23 cellular contexts compared by ENCODE assay signal in the genomic region with DNA sequence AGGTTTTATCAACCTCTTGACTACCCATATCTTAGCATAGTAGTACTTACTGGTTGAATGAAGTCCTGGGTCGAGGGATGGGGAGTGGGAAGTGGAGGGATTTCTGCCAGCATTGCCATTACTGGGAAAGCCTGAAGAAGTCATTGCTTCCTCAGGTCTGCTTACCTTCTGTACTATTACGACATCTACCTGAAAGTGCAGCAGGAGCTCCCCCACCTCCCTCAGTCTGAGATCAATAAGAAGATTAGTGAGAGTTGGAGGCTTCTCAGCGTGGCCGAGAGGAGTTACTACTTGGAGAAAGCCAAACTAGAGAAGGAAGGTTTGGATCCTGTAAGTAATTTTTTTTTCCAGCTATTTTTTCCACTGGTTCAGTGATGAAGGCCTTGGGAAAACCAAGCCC. TPM values are rescaled to one million over a fixed set of nuclear protein-coding genes. Genes with fewer than 3 reads are reported as not detected.
DNase-seq lines count a peak whose midpoint lies in the region; ATAC-seq, FAIRE-seq and TF ChIP-seq lines count a peak whose summit lies in the region.
"Had no signal": no experiment of that assay in that cellular context is flagged by ENCODE, and none has a peak within 500 bp of the region (broad histone marks: within the 10 kb centered on the region; RNA-seq: fewer than 3 reads in every experiment).

No MANE protein-coding gene starts in this region.

- TF ChIP-seq POLR2A in HepG2 (IDR thresholded peaks at IDR 0.05; ENCODE audit: insufficient read depth in 1 of 2, low read depth in 2 of 2, low read length in 2 of 2) (no peak), right lobe of liver (IDR thresholded peaks at IDR 0.05) (no peak), K562 (conservative IDR thresholded peaks at IDR 0.05) (no peak)

- 98% methylated on average over 4 of the region's 4 CpGs for WGBS in HepG2 (ENCODE audit: low lambda C conversion rate)
- 90% methylated on average over 4 of the region's 4 CpGs for WGBS in right lobe of liver (ENCODE audit: insufficient coverage, low coverage, low lambda C conversion rate, missing lambda C conversion rate)
- 74% methylated on average over 4 of the region's 4 CpGs for WGBS in K562 (ENCODE audit: insufficient coverage, low coverage, missing lambda C conversion rate)

- H4K20me1 ChIP-seq in HepG2 (ENCODE audit: insufficient read depth, low read length) = peaks cover 5% of the 10 kb centered on the region; the same call in 1 of the 2 replicates
- peaks cover 48% of the 10 kb centered on the region for H4K20me1 ChIP-seq in Loucy (ENCODE audit: insufficient read depth, low read length, poor library complexity, severe bottlenecking)
- peaks cover 19% of the 10 kb centered on the region; the same call in 1 of the 2 replicates for H4K20me1 ChIP-seq in K562 (replicated peaks; ENCODE audit: control insufficient read depth, insufficient read depth, low read length)

- FAIRE-seq in HepG2 (lab: Jason Lieb, UNC) (no peak), K562 (lab: Jason Lieb, UNC) (no peak)
- FAIRE-seq: A204.1, G401.6, GM12891 had no signal

- TF ChIP-seq RAD21 in HepG2 (CRISPR knock-in tag; IDR thresholded peaks at IDR 0.05) = no peak
- TF ChIP-seq RAD21 in K562 (CRISPR knock-in tag; conservative IDR thresholded peaks at IDR 0.05 in 1 of 2, IDR thresholded peaks at IDR 0.05 in 1 of 2) = no peak

- TF ChIP-seq EP300 in HepG2 (IDR thresholded peaks at IDR 0.05; ENCODE audit: low read depth in 2 of 2, low read length in 2 of 2) (no peak), HepG2 (CRISPR knock-in tag; IDR thresholded peaks at IDR 0.05; ENCODE audit: borderline replicate concordance) (no peak), K562 (IDR thresholded peaks at IDR 0.05; ENCODE audit: low read length) (no peak)

- peaks cover 58% of the 10 kb centered on the region for H3K36me3 Mint-ChIP-seq in activated CD4-positive, alpha-beta T cell treated with anti-CD3 and anti-CD28 coated beads, Interleukin-2, amount 10 ng/mL, durations not matched to agents 7 days and 5 days (ENCODE audit: low read depth)

- peaks cover 33% of the 10 kb centered on the region for H3K4me1 Mint-ChIP-seq in activated CD4-positive, alpha-beta T cell treated with anti-CD3 and anti-CD28 coated beads, Interleukin-2, amount 10 ng/mL, durations not matched to agents 7 days and 5 days

- H3K27ac ChIP-seq in HepG2 (ENCODE audit: extremely low read length, insufficient read depth, low read length) (no peak overlapping the region), right lobe of liver (no peak overlapping the region), K562 (ENCODE audit: extremely low read depth, low read depth, low read length) (no peak overlapping the region), parathyroid adenoma (peak overlapping the region; percentile 6)
- H3K27ac ChIP-seq: BLaER1 had no signal

- BruUV-seq in HepG2 (replicated peaks; lab: Mats Ljungman, UMichigan) (no TSS peak), K562 (replicated peaks; lab: Mats Ljungman, UMichigan) (no TSS peak)

- H3F3A ChIP-seq in Loucy (ENCODE audit: low read depth) = no peaks in the 10 kb centered on the region

- CTCF ChIA-PET in HepG2 (lab: Yijun Ruan, JAX; ENCODE audit: low intra/inter-chr PET ratio, low total read pairs) = no interaction called here
- CTCF ChIA-PET in K562 (lab: Yijun Ruan, JAX; ENCODE audit: low intra/inter-chr PET ratio) = no interaction called here
- CTCF ChIA-PET in activated CD4-positive, alpha-beta T cell treated with anti-CD3 and anti-CD28 coated beads, Interleukin-2, amount 10 ng/mL, durations not matched to agents 7 days and 5 days (lab: Charles Lee) = interaction anchor here (0.9 to 1.9 kb wide), 7 partner anchors 9 to 131 kb away, joined by 3 to 9 read pairs (median 4); no protein-coding TSS in a partner anchor

- H3K27ac Mint-ChIP-seq in activated CD4-positive, alpha-beta T cell treated with anti-CD3 and anti-CD28 coated beads, Interleukin-2, amount 10 ng/mL, durations not matched to agents 7 days and 5 days = no peak overlapping the region
- H3K27ac Mint-ChIP-seq: CD14-positive monocyte had no signal

- no peak for DNase-seq in HepG2 (ENCODE audit: low spot score)
- DNase-seq in right lobe of liver = no peak
- DNase-seq in K562 (ENCODE audit: extremely low read depth in 1 of 4, low spot score in 3 of 4) = no peak
- DNase-seq in activated CD4-positive, alpha-beta T cell treated with anti-CD3 and anti-CD28 coated beads, Interleukin-2, amount 10 ng/mL, durations not matched to agents 7 days and 5 days = no peak
- DNase-seq: 8988T; ACHN; BE2C; C1 segment of cervical spinal cord; CD4-positive, alpha-beta memory T cell; CD4-positive, CD25-positive, alpha-beta regulatory T cell; CD8-positive, alpha-beta memory T cell; COR-L47; DMS79 treated with DMSO at 0.1 percent for 48 hours; GF-D8 had no signal

- H3K27me3 ChIP-seq in HepG2 (ENCODE audit: control insufficient read depth in 1 of 2, insufficient read depth in 2 of 2, low read length in 2 of 2) (no peaks in the 10 kb centered on the region; a peak in 1 of 5 replicates), right lobe of liver (no peaks in the 10 kb centered on the region), Loucy (ENCODE audit: insufficient read depth, low read length, poor library complexity, severe bottlenecking) (no peaks in the 10 kb centered on the region), K562 (ENCODE audit: control insufficient read depth in 2 of 2, insufficient read depth in 2 of 2, low read length in 2 of 2) (no peaks in the 10 kb centered on the region), parathyroid adenoma (ENCODE audit: control insufficient read depth, insufficient read depth, low read length) (no peaks in the 10 kb centered on the region)
- H3K27me3 ChIP-seq: BE2C, BLaER1 had no signal

- in situ Hi-C loops in HepG2 (cut with HindIII; ENCODE audit: extremely low pct_ligation_motif_present, low pct_unique_long_range_greater_than_20kb) (no loop called here), K562 (cut with MboI) (no loop called here)

- H3K9me3 ChIP-seq in HepG2 (ENCODE audit: low read length) (no peaks in the 10 kb centered on the region), right lobe of liver (no peaks in the 10 kb centered on the region), Loucy (ENCODE audit: insufficient read depth, low read depth, low read length) (no peaks in the 10 kb centered on the region), K562 (replicated peaks; ENCODE audit: control insufficient read depth, insufficient read depth, low read depth, low read length) (no peaks in the 10 kb centered on the region), parathyroid adenoma (ENCODE audit: control insufficient read depth, low read length) (no peaks in the 10 kb centered on the region)
- H3K9me3 ChIP-seq: BE2C, BLaER1 had no signal

- ATAC-seq in HepG2 (no peak), right lobe of liver (no peak), K562 (no peak), HG03520 (IDR thresholded peaks at IDR 0.05; ENCODE audit: unreplicated experiment) (no peak), GM18868 (IDR thresholded peaks at IDR 0.05; ENCODE audit: unreplicated experiment) (no peak)

- no peak overlapping the region for H3K4me3 Mint-ChIP-seq in activated CD4-positive, alpha-beta T cell treated with anti-CD3 and anti-CD28 coated beads, Interleukin-2, amount 10 ng/mL, durations not matched to agents 7 days and 5 days
- H3K4me3 Mint-ChIP-seq: CD14-positive monocyte; CD4-positive, alpha-beta memory T cell; CD8-positive, alpha-beta memory T cell had no signal

- H3K4me3 ChIP-seq in HepG2 (replicated peaks in 1 of 3; ENCODE audit: insufficient read depth in 1 of 3, low read depth in 2 of 3, low read length in 3 of 3) (no peak overlapping the region), right lobe of liver (no peak overlapping the region), Loucy (ENCODE audit: low read length, poor library complexity, severe bottlenecking) (no peak overlapping the region), K562 (no peak overlapping the region), parathyroid adenoma (ENCODE audit: low read depth, low read length) (peak overlapping the region; percentile 41)
- H3K4me3 ChIP-seq: BLaER1 had no signal

- POLR2A ChIA-PET in HepG2 (lab: Yijun Ruan, JAX) (interaction anchor here (1.3 kb wide), 1 partner anchor 20 kb away, joined by 3 read pairs; no protein-coding TSS in a partner anchor), K562 (lab: Yijun Ruan, JAX) (interaction anchor here (0.7 to 1.2 kb wide), 3 partner anchors 16 to 46 kb away, joined by 3 to 4 read pairs (median 3); no protein-coding TSS in a partner anchor)
- POLR2A ChIA-PET in activated CD4-positive, alpha-beta T cell treated with anti-CD3 and anti-CD28 coated beads, Interleukin-2, amount 10 ng/mL, durations not matched to agents 7 days and 5 days (lab: Charles Lee) = no interaction called here

- no peaks in the 10 kb centered on the region for H3K27me3 Mint-ChIP-seq in activated CD4-positive, alpha-beta T cell treated with anti-CD3 and anti-CD28 coated beads, Interleukin-2, amount 10 ng/mL, durations not matched to agents 7 days and 5 days
- H3K27me3 Mint-ChIP-seq: CD4-positive, alpha-beta memory T cell; CD8-positive, alpha-beta memory T cell had no signal

- peaks cover 15% of the 10 kb centered on the region for H3K4me1 ChIP-seq in HepG2 (ENCODE audit: insufficient read depth, low read length)
- peaks cover 0 to 11% (median 5%) of the 10 kb centered on the region in 4 donors for H3K4me1 ChIP-seq in right lobe of liver
- peaks cover 45% of the 10 kb centered on the region for H3K4me1 ChIP-seq in Loucy (ENCODE audit: insufficient read depth, low read length, poor library complexity, severe bottlenecking)
- peaks cover 0 to 17% of the 10 kb centered on the region in 2 experiments; a peak in 3 of 5 replicates for H3K4me1 ChIP-seq in K562 (replicated peaks in 1 of 2; ENCODE audit: control insufficient read depth in 2 of 2, insufficient read depth in 2 of 2, low read length in 2 of 2)
- peaks cover 23% of the 10 kb centered on the region for H3K4me1 ChIP-seq in parathyroid adenoma
- H3K4me1 ChIP-seq: BE2C had no signal

- H3K9me1 ChIP-seq in K562 (ENCODE audit: control insufficient read depth, insufficient read depth, low read length) = no peaks in the 10 kb centered on the region

- H3K9me2 ChIP-seq in Loucy (replicated peaks; ENCODE audit: low read depth, low read length) = no peaks in the 10 kb centered on the region

- H2AFZ ChIP-seq in HepG2 (ENCODE audit: low read length) = no peak overlapping the region
- H2AFZ ChIP-seq in Loucy (ENCODE audit: low read length) = no peak overlapping the region
- no peak overlapping the region for H2AFZ ChIP-seq in K562 (ENCODE audit: low read depth, low read length)
- no peak overlapping the region for H2AFZ ChIP-seq in parathyroid adenoma

- H3K79me2 ChIP-seq in HepG2 (ENCODE audit: insufficient read depth, low read length) (peaks cover 38% of the 10 kb centered on the region), Loucy (ENCODE audit: insufficient read depth, low read length) (peaks cover 70% of the 10 kb centered on the region), K562 (ENCODE audit: control insufficient read depth, insufficient read depth, low read length) (peaks cover 55% of the 10 kb centered on the region), parathyroid adenoma (peaks cover 13% of the 10 kb centered on the region)

- H3K36me3 ChIP-seq in HepG2 (replicated peaks in 1 of 2; ENCODE audit: control insufficient read depth in 1 of 2, insufficient read depth in 2 of 2, low read length in 2 of 2) (peaks cover 25 to 52% of the 10 kb centered on the region in 2 experiments), right lobe of liver (peaks cover 0 to 41% (median 14%) of the 10 kb centered on the region in 4 donors), Loucy (ENCODE audit: insufficient read depth, low read length) (peaks cover 59% of the 10 kb centered on the region; the same call in 1 of the 2 replicates), K562 (ENCODE audit: control insufficient read depth, insufficient read depth, low read length) (peaks cover 89% of the 10 kb centered on the region), parathyroid adenoma (ENCODE audit: control insufficient read depth, insufficient read depth, low read length) (no peaks in the 10 kb centered on the region)

- intact Hi-C loops in HepG2 (cut with micrococcal nuclease; ENCODE audit: unreplicated experiment) = no loop called here
- intact Hi-C loops in right lobe of liver (cut with DNase I) = no loop called here
- intact Hi-C loops in K562 (cut with micrococcal nuclease) = no loop called here

- no peak overlapping the region for H3K4me2 ChIP-seq in HepG2 (ENCODE audit: low read depth, low read length)
- H3K4me2 ChIP-seq in Loucy (ENCODE audit: low read depth, low read length, poor library complexity, severe bottlenecking) = peak overlapping the region; percentile 46
- H3K4me2 ChIP-seq in K562 (ENCODE audit: insufficient read depth, low read length) = no peak overlapping the region
- peak overlapping the region; percentile 34 for H3K4me2 ChIP-seq in parathyroid adenoma (ENCODE audit: low read length)
- H3K4me2 ChIP-seq: BLaER1 had no signal

- no peaks in the 10 kb centered on the region for H3K9me3 Mint-ChIP-seq in activated CD4-positive, alpha-beta T cell treated with anti-CD3 and anti-CD28 coated beads, Interleukin-2, amount 10 ng/mL, durations not matched to agents 7 days and 5 days
- H3K9me3 Mint-ChIP-seq: CD4-positive, alpha-beta memory T cell; CD4-positive, CD25-positive, alpha-beta regulatory T cell; CD8-positive, alpha-beta memory T cell had no signal

- TF ChIP-seq CTCF in HepG2 (CRISPR knock-in tag; IDR thresholded peaks at IDR 0.05) (no peak), right lobe of liver (IDR thresholded peaks at IDR 0.05) (no peak), Loucy (conservative IDR thresholded peaks at IDR 0.05; ENCODE audit: low read length) (no peak), K562 (IDR thresholded peaks at IDR 0.05 in 2 of 3, conservative IDR thresholded peaks at IDR 0.05 in 1 of 3; ENCODE audit: insufficient read depth in 2 of 3, low read depth in 1 of 3, low read length in 3 of 3) (no peak), parathyroid adenoma (IDR thresholded peaks at IDR 0.05) (no peak)

- H3K9ac ChIP-seq in HepG2 (ENCODE audit: insufficient read depth, low read depth, low read length) = no peak overlapping the region
- no peak overlapping the region for H3K9ac ChIP-seq in Loucy (ENCODE audit: low read depth, low read length, poor library complexity, severe bottlenecking)
- no peak overlapping the region for H3K9ac ChIP-seq in K562 (ENCODE audit: insufficient read depth in 1 of 2, low read depth in 2 of 2, low read length in 2 of 2)
- no peak overlapping the region for H3K9ac ChIP-seq in parathyroid adenoma
- H3K9ac ChIP-seq: BLaER1 had no signal

RNA-seq across cellular contexts. Expression of a gene that starts 5.8 kb away (rescaled TPM):
- total RNA-seq in HepG2 (2016; rRNA removed; fragmentation: Illumina TruSeq; extraction: Trizol) = 20.0 and 23.8 TPM in 2 replicates
- 2.1 and 2.4 TPM in 2 replicates for total RNA-seq in HepG2 (2016; cell fraction: cytosol; rRNA removed; fragmentation: Illumina TruSeq; extraction: Trizol; ENCODE audit: low read depth)
- total RNA-seq in HepG2 (2016; cell fraction: insoluble cytoplasmic fraction; rRNA removed; fragmentation: Illumina TruSeq; extraction: Trizol) = 19.2 and 20.9 TPM in 2 replicates
- total RNA-seq in HepG2 (2016; cell fraction: membrane; rRNA removed; fragmentation: Illumina TruSeq; extraction: Trizol) = 7.7 and 9.2 TPM in 2 replicates
- 34.9 and 36.0 TPM in 2 replicates for total RNA-seq in HepG2 (2016; cell fraction: nucleus; rRNA removed; fragmentation: Illumina TruSeq; extraction: Trizol)
- polyA plus RNA-seq in HepG2 (2011; rRNA removed) = 18.8 and 23.4 TPM in 2 replicates
- polyA plus RNA-seq in HepG2 (2011; cell fraction: cytosol; rRNA removed) = 13.2 and 13.8 TPM in 2 replicates
- 41.0 and 44.0 TPM in 2 replicates for polyA plus RNA-seq in HepG2 (2011; cell fraction: nucleus; rRNA removed)
- 13.8 and 14.7 TPM in 2 replicates for polyA plus RNA-seq in HepG2 (2012)
- polyA plus RNA-seq in HepG2 (2016; cell fraction: cytosol; fragmentation: Illumina TruSeq; extraction: Trizol; ENCODE audit: low read depth) = 0.90 and 0.95 TPM in 2 replicates
- polyA plus RNA-seq in HepG2 (2016; cell fraction: insoluble cytoplasmic fraction; fragmentation: Illumina TruSeq; extraction: Trizol; ENCODE audit: low read depth) = 12.6 and 14.4 TPM in 2 replicates
- 2.4 and 2.5 TPM in 2 replicates for polyA plus RNA-seq in HepG2 (2016; cell fraction: membrane; fragmentation: Illumina TruSeq; extraction: Trizol; ENCODE audit: low read depth)
- polyA plus RNA-seq in HepG2 (2016; cell fraction: nucleus; fragmentation: Illumina TruSeq; extraction: Trizol; ENCODE audit: insufficient read depth, low read depth) = 61.7 and 65.5 TPM in 2 replicates
- polyA minus RNA-seq in HepG2 (2011; rRNA and poly(A)+ RNA removed; ENCODE audit: low replicate concordance) = 60.1 and 67.3 TPM in 2 replicates
- polyA minus RNA-seq in HepG2 (2011; cell fraction: cytosol; rRNA and poly(A)+ RNA removed) = 18.8 and 19.3 TPM in 2 replicates
- polyA minus RNA-seq in HepG2 (2011; cell fraction: nucleus; rRNA and poly(A)+ RNA removed) = 47.7 and 47.8 TPM in 2 replicates
- total RNA-seq in right lobe of liver = 10 to 100 TPM in 4 of 6 experiments, 1 to 10 TPM in 2; 7.7 to 28.3 (median 12.2) TPM
- total RNA-seq in K562 (2011; cell fraction: chromatin; rRNA removed; ENCODE audit: low replicate concordance) = 126 and 156 TPM in 2 replicates
- total RNA-seq in K562 (2011; cell fraction: nucleolus; rRNA removed) = 104 and 109 TPM in 2 replicates
- 92.4 and 96.9 TPM in 2 replicates for total RNA-seq in K562 (2011; cell fraction: nucleoplasm; rRNA removed)
- total RNA-seq in K562 (2014; rRNA removed) = 32.1 and 44.2 TPM in 2 replicates
- total RNA-seq in K562 (2014; rRNA removed; fragmentation: Illumina TruSeq; extraction: Trizol) = 32.2 and 34.3 TPM in 2 replicates
- total RNA-seq in K562 (2015; rRNA removed; fragmentation: Illumina TruSeq; extraction: Trizol) = 32.2 and 34.7 TPM in 2 replicates
- total RNA-seq in K562 (2021) = 44.1 and 44.3 TPM in 2 replicates
- 44.0 and 47.5 TPM in 2 replicates for polyA plus RNA-seq in K562 (2011; rRNA removed)
- 37.8 and 42.6 TPM in 2 replicates for polyA plus RNA-seq in K562 (2011; cell fraction: cytosol; rRNA removed)
- polyA plus RNA-seq in K562 (2011; cell fraction: nucleus; rRNA removed) = 119 and 131 TPM in 2 replicates
- polyA plus RNA-seq in K562 (2012) = 26.6 and 30.2 TPM in 2 replicates
- 40.0 and 41.0 TPM in 2 replicates for polyA plus RNA-seq in K562 (2014; fragmentation: Illumina TruSeq; extraction: Trizol)
- polyA plus RNA-seq in K562 (2014; fragmentation: Nextera tagmentation; extraction: Ambion mirVana) = 1 to 10 TPM; 1.8 to 2.1 TPM
- polyA plus RNA-seq in K562 (2014; rRNA removed) = 31.7 and 31.9 TPM in 2 replicates
- polyA minus RNA-seq in K562 (2011; rRNA and poly(A)+ RNA removed) = 61.8 and 62.5 TPM in 2 replicates
- 33.1 and 34.0 TPM in 2 replicates for polyA minus RNA-seq in K562 (2011; cell fraction: cytosol; rRNA and poly(A)+ RNA removed)
- 49.3 and 58.9 TPM in 2 replicates for polyA minus RNA-seq in K562 (2011; cell fraction: nucleus; rRNA and poly(A)+ RNA removed)
- total RNA-seq in activated CD4-positive, alpha-beta T cell treated with anti-CD3 and anti-CD28 coated beads, Interleukin-2, amount 10 ng/mL, durations not matched to agents 7 days and 5 days = 10 to 100 TPM; 29.4 to 31.7 TPM

RNA-seq across cellular contexts. Expression of a gene that starts 5.9 kb away (rescaled TPM):
- 2.1 TPM in 2 replicates for total RNA-seq in HepG2 (2016; rRNA removed; fragmentation: Illumina TruSeq; extraction: Trizol)
- 0.09 and 0.61 TPM in 2 replicates for total RNA-seq in HepG2 (2016; cell fraction: cytosol; rRNA removed; fragmentation: Illumina TruSeq; extraction: Trizol; ENCODE audit: low read depth)
- total RNA-seq in HepG2 (2016; cell fraction: insoluble cytoplasmic fraction; rRNA removed; fragmentation: Illumina TruSeq; extraction: Trizol) = 1.7 and 1.9 TPM in 2 replicates
- total RNA-seq in HepG2 (2016; cell fraction: membrane; rRNA removed; fragmentation: Illumina TruSeq; extraction: Trizol) = 1.3 and 1.5 TPM in 2 replicates
- 1.7 and 1.9 TPM in 2 replicates for total RNA-seq in HepG2 (2016; cell fraction: nucleus; rRNA removed; fragmentation: Illumina TruSeq; extraction: Trizol)
- polyA plus RNA-seq in HepG2 (2011; rRNA removed) = 1.9 and 2.9 TPM in 2 replicates
- 1.5 and 2.1 TPM in 2 replicates for polyA plus RNA-seq in HepG2 (2011; cell fraction: cytosol; rRNA removed)
- 2.0 and 3.2 TPM in 2 replicates for polyA plus RNA-seq in HepG2 (2011; cell fraction: nucleus; rRNA removed)
- polyA plus RNA-seq in HepG2 (2012) = 1.1 and 2.0 TPM in 2 replicates
- polyA plus RNA-seq in HepG2 (2016; cell fraction: cytosol; fragmentation: Illumina TruSeq; extraction: Trizol; ENCODE audit: low read depth) = 0.50 and 1.1 TPM in 2 replicates
- polyA plus RNA-seq in HepG2 (2016; cell fraction: insoluble cytoplasmic fraction; fragmentation: Illumina TruSeq; extraction: Trizol; ENCODE audit: low read depth) = 1.8 and 2.1 TPM in 2 replicates
- 1.1 and 1.7 TPM in 2 replicates for polyA plus RNA-seq in HepG2 (2016; cell fraction: membrane; fragmentation: Illumina TruSeq; extraction: Trizol; ENCODE audit: low read depth)
- polyA plus RNA-seq in HepG2 (2016; cell fraction: nucleus; fragmentation: Illumina TruSeq; extraction: Trizol; ENCODE audit: insufficient read depth, low read depth) = 1.8 and 2.0 TPM in 2 replicates
- polyA minus RNA-seq in HepG2 (2011; rRNA and poly(A)+ RNA removed; ENCODE audit: low replicate concordance) = 5.4 and 13.9 TPM in 2 replicates
- 0.97 and 1.8 TPM in 2 replicates for polyA minus RNA-seq in HepG2 (2011; cell fraction: cytosol; rRNA and poly(A)+ RNA removed)
- polyA minus RNA-seq in HepG2 (2011; cell fraction: nucleus; rRNA and poly(A)+ RNA removed) = 8.4 and 13.9 TPM in 2 replicates
- 1 to 10 TPM; 1.5 to 2.8 (median 2.2) TPM for total RNA-seq in right lobe of liver
- total RNA-seq in K562 (2011; cell fraction: chromatin; rRNA removed; ENCODE audit: low replicate concordance) = 8.2 and 12.4 TPM in 2 replicates
- total RNA-seq in K562 (2011; cell fraction: nucleolus; rRNA removed) = 5.2 and 6.6 TPM in 2 replicates
- total RNA-seq in K562 (2011; cell fraction: nucleoplasm; rRNA removed) = 12.1 and 13.1 TPM in 2 replicates
- total RNA-seq in K562 (2014; rRNA removed) = 3.9 and 5.2 TPM in 2 replicates
- 3.9 and 4.3 TPM in 2 replicates for total RNA-seq in K562 (2014; rRNA removed; fragmentation: Illumina TruSeq; extraction: Trizol)
- total RNA-seq in K562 (2015; rRNA removed; fragmentation: Illumina TruSeq; extraction: Trizol) = 3.8 and 4.3 TPM in 2 replicates
- 4.3 and 4.4 TPM in 2 replicates for total RNA-seq in K562 (2021)
- polyA plus RNA-seq in K562 (2011; rRNA removed) = 4.9 and 5.1 TPM in 2 replicates
- polyA plus RNA-seq in K562 (2011; cell fraction: cytosol; rRNA removed) = 5.7 TPM in 2 replicates
- 14.9 and 16.9 TPM in 2 replicates for polyA plus RNA-seq in K562 (2011; cell fraction: nucleus; rRNA removed)
- polyA plus RNA-seq in K562 (2012) = 4.9 and 5.4 TPM in 2 replicates
- 6.3 and 7.0 TPM in 2 replicates for polyA plus RNA-seq in K562 (2014; fragmentation: Illumina TruSeq; extraction: Trizol)
- polyA plus RNA-seq in K562 (2014; fragmentation: Nextera tagmentation; extraction: Ambion mirVana) = 1 to 10 TPM; 1.8 to 2.3 TPM
- 3.1 and 4.0 TPM in 2 replicates for polyA plus RNA-seq in K562 (2014; rRNA removed)
- 9.4 and 9.9 TPM in 2 replicates for polyA minus RNA-seq in K562 (2011; rRNA and poly(A)+ RNA removed)
- polyA minus RNA-seq in K562 (2011; cell fraction: cytosol; rRNA and poly(A)+ RNA removed) = 1.0 and 2.7 TPM in 2 replicates
- 4.8 and 8.7 TPM in 2 replicates for polyA minus RNA-seq in K562 (2011; cell fraction: nucleus; rRNA and poly(A)+ RNA removed)
- total RNA-seq in activated CD4-positive, alpha-beta T cell treated with anti-CD3 and anti-CD28 coated beads, Interleukin-2, amount 10 ng/mL, durations not matched to agents 7 days and 5 days = 1 to 10 TPM; 2.1 to 2.2 TPM

RNA-seq across cellular contexts. Expression of a gene that starts 45.8 kb away (rescaled TPM):
- total RNA-seq in HepG2 (2016; rRNA removed; fragmentation: Illumina TruSeq; extraction: Trizol) (6.3 and 7.9 TPM in 2 replicates), right lobe of liver (1 to 10 TPM; 1.3 to 2.4 (median 2.0) TPM), K562 (2014; rRNA removed) (3.1 and 3.6 TPM in 2 replicates), K562 (2014; rRNA removed; fragmentation: Illumina TruSeq; extraction: Trizol) (4.3 and 5.6 TPM in 2 replicates), K562 (2015; rRNA removed; fragmentation: Illumina TruSeq; extraction: Trizol) (5.8 and 6.3 TPM in 2 replicates), K562 (2021) (4.1 and 4.9 TPM in 2 replicates)
- total RNA-seq in HepG2 (2016; cell fraction: cytosol; rRNA removed; fragmentation: Illumina TruSeq; extraction: Trizol; ENCODE audit: low read depth) = 0.44 and 0.81 TPM in 2 replicates
- 6.9 and 8.1 TPM in 2 replicates for total RNA-seq in HepG2 (2016; cell fraction: insoluble cytoplasmic fraction; rRNA removed; fragmentation: Illumina TruSeq; extraction: Trizol)
- 1.8 and 2.6 TPM in 2 replicates for total RNA-seq in HepG2 (2016; cell fraction: membrane; rRNA removed; fragmentation: Illumina TruSeq; extraction: Trizol)
- total RNA-seq in HepG2 (2016; cell fraction: nucleus; rRNA removed; fragmentation: Illumina TruSeq; extraction: Trizol) = 7.9 and 8.8 TPM in 2 replicates
- polyA plus RNA-seq in HepG2 (2011; rRNA removed) (1.9 and 2.2 TPM in 2 replicates), K562 (2011; rRNA removed) (4.7 and 4.9 TPM in 2 replicates), K562 (2014; fragmentation: Illumina TruSeq; extraction: Trizol) (3.3 and 3.5 TPM in 2 replicates), K562 (2014; fragmentation: Nextera tagmentation; extraction: Ambion mirVana) (1 to 10 TPM; 1.1 to 2.0 TPM), K562 (2014; rRNA removed) (2.6 TPM in 2 replicates)
- 1.0 and 2.0 TPM in 2 replicates for polyA plus RNA-seq in HepG2 (2011; cell fraction: cytosol; rRNA removed)
- 0.74 and 1.4 TPM in 2 replicates for polyA plus RNA-seq in HepG2 (2011; cell fraction: nucleus; rRNA removed)
- 1.9 and 2.5 TPM in 2 replicates for polyA plus RNA-seq in HepG2 (2012)
- 0.12 and 0.19 TPM in 2 replicates for polyA plus RNA-seq in HepG2 (2016; cell fraction: cytosol; fragmentation: Illumina TruSeq; extraction: Trizol; ENCODE audit: low read depth)
- polyA plus RNA-seq in HepG2 (2016; cell fraction: insoluble cytoplasmic fraction; fragmentation: Illumina TruSeq; extraction: Trizol; ENCODE audit: low read depth) = 2.6 and 2.7 TPM in 2 replicates
- 0.38 and 0.41 TPM in 2 replicates for polyA plus RNA-seq in HepG2 (2016; cell fraction: membrane; fragmentation: Illumina TruSeq; extraction: Trizol; ENCODE audit: low read depth)
- polyA plus RNA-seq in HepG2 (2016; cell fraction: nucleus; fragmentation: Illumina TruSeq; extraction: Trizol; ENCODE audit: insufficient read depth, low read depth) = 5.0 and 5.5 TPM in 2 replicates
- polyA minus RNA-seq in HepG2 (2011; rRNA and poly(A)+ RNA removed; ENCODE audit: low replicate concordance) = 14.1 and 15.8 TPM in 2 replicates
- polyA minus RNA-seq in HepG2 (2011; cell fraction: cytosol; rRNA and poly(A)+ RNA removed) = 5.9 and 6.4 TPM in 2 replicates
- polyA minus RNA-seq in HepG2 (2011; cell fraction: nucleus; rRNA and poly(A)+ RNA removed) = 4.9 and 5.8 TPM in 2 replicates
- 6.6 and 7.6 TPM in 2 replicates for total RNA-seq in K562 (2011; cell fraction: chromatin; rRNA removed; ENCODE audit: low replicate concordance)
- 4.6 and 5.3 TPM in 2 replicates for total RNA-seq in K562 (2011; cell fraction: nucleolus; rRNA removed)
- total RNA-seq in K562 (2011; cell fraction: nucleoplasm; rRNA removed) = 6.6 and 9.2 TPM in 2 replicates
- polyA plus RNA-seq in K562 (2011; cell fraction: cytosol; rRNA removed) = 1.2 and 3.2 TPM in 2 replicates
- 1.7 and 3.6 TPM in 2 replicates for polyA plus RNA-seq in K562 (2011; cell fraction: nucleus; rRNA removed)
- 2.9 and 4.4 TPM in 2 replicates for polyA plus RNA-seq in K562 (2012)
- 13.8 and 13.9 TPM in 2 replicates for polyA minus RNA-seq in K562 (2011; rRNA and poly(A)+ RNA removed)
- 4.2 and 6.2 TPM in 2 replicates for polyA minus RNA-seq in K562 (2011; cell fraction: cytosol; rRNA and poly(A)+ RNA removed)
- polyA minus RNA-seq in K562 (2011; cell fraction: nucleus; rRNA and poly(A)+ RNA removed) = 1.9 and 4.0 TPM in 2 replicates
- 1 to 10 TPM; 8.8 to 9.3 TPM for total RNA-seq in activated CD4-positive, alpha-beta T cell treated with anti-CD3 and anti-CD28 coated beads, Interleukin-2, amount 10 ng/mL, durations not matched to agents 7 days and 5 days

Comparison
In these comparisons a context has a peak if more than half of its experiments do, and no peak if none do; other contexts are left out.
1. H3K4me2 ChIP-seq: peak in Loucy (single experiment) and parathyroid adenoma (single experiment); none in HepG2 (single experiment) and K562 (single experiment).